ENCODE assay signal across 11 cellular contexts in genomic region chr2:20012032-20012281, GRCh38. TPM values are rescaled to one million over a fixed set of nuclear protein-coding genes. Genes with fewer than 3 reads are reported as not detected.
DNase-seq lines count a peak whose midpoint lies in the region; ATAC-seq, FAIRE-seq and TF ChIP-seq lines count a peak whose summit lies in the region.
"Had no signal": no experiment of that assay in that cellular context is flagged by ENCODE, and none has a peak within 500 bp of the region (broad histone marks: within the 10 kb centered on the region; RNA-seq: fewer than 3 reads in every experiment).

No MANE protein-coding gene starts in this region.

- no peaks in the 10 kb centered on the region for H3K36me3 Mint-ChIP-seq in activated CD8-positive, alpha-beta memory T cell treated with anti-CD3 and anti-CD28 coated beads, Interleukin-2, amount 10 ng/mL, durations not matched to agents 7 days and 5 days
- no peaks in the 10 kb centered on the region for H3K36me3 Mint-ChIP-seq in brain

- intact Hi-C loops in HepG2 (cut with micrococcal nuclease; ENCODE audit: unreplicated experiment) (no loop called here), testis (cut with DNase I; ENCODE audit: low total_unique reads) (loop anchor here (5.0 kb wide), 1 partner anchor 80 kb away; no protein-coding TSS in a partner anchor)

- H3K4me3 ChIP-seq in HepG2 (replicated peaks in 1 of 3; ENCODE audit: insufficient read depth in 1 of 3, low read depth in 2 of 3, low read length in 3 of 3) (peak overlapping the region; percentile 71 to 89 (median 71)), testis (peak overlapping the region; percentile 47 to 50)

- no peaks in the 10 kb centered on the region for H3K9me3 ChIP-seq in HepG2 (ENCODE audit: low read length)
- no peaks in the 10 kb centered on the region for H3K9me3 ChIP-seq in testis

- no peaks in the 10 kb centered on the region for H4K20me1 ChIP-seq in HepG2 (ENCODE audit: insufficient read depth, low read length)

- TF ChIP-seq CTCF in brain (conservative IDR thresholded peaks at IDR 0.05), result no peak
- TF ChIP-seq CTCF in HepG2 (CRISPR knock-in tag; IDR thresholded peaks at IDR 0.05), result no peak
- TF ChIP-seq CTCF in testis (IDR thresholded peaks at IDR 0.05), result no peak
- no peak for TF ChIP-seq CTCF in GM20000 (IDR thresholded peaks at IDR 0.05; ENCODE audit: extremely low read depth, missing control alignments)

- no peak for ATAC-seq in activated CD8-positive, alpha-beta memory T cell treated with anti-CD3 and anti-CD28 coated beads, Interleukin-2, amount 10 ng/mL, durations not matched to agents 7 days and 5 days
- ATAC-seq in HepG2, result peak; percentile 44

- CTCF ChIA-PET in activated CD8-positive, alpha-beta memory T cell treated with anti-CD3 and anti-CD28 coated beads, Interleukin-2, amount 10 ng/mL, durations not matched to agents 7 days and 5 days (lab: Charles Lee), result interaction anchor here (1.1 to 1.7 kb wide), 3 partner anchors 11 to 56 kb away, joined by 4 to 6 read pairs (median 6); no protein-coding TSS in a partner anchor
- CTCF ChIA-PET in HepG2 (lab: Yijun Ruan, JAX; ENCODE audit: low intra/inter-chr PET ratio, low total read pairs), result interaction anchor here (1.4 kb wide), 1 partner anchor 56 kb away, joined by 3 read pairs; no protein-coding TSS in a partner anchor

- in situ Hi-C loops in HepG2 (cut with HindIII; ENCODE audit: extremely low pct_ligation_motif_present, low pct_unique_long_range_greater_than_20kb), result loop anchor here (5.0 kb wide), 1 partner anchor 80 kb away; no protein-coding TSS in a partner anchor

- peak overlapping the region; percentile 72 for H3K27ac ChIP-seq in HepG2 (ENCODE audit: extremely low read length, insufficient read depth, low read length)
- H3K27ac ChIP-seq in testis, result no peak overlapping the region
- H3K27ac ChIP-seq: C4-2B had no signal

- peak overlapping the region; percentile 51 for H2AFZ ChIP-seq in HepG2 (ENCODE audit: low read length)

- H3K4me1 ChIP-seq in HepG2 (ENCODE audit: insufficient read depth, low read length) (peaks cover 90% of the 10 kb centered on the region), testis (no peaks in the 10 kb centered on the region)

- DNase-seq in activated CD8-positive, alpha-beta memory T cell treated with anti-CD3 and anti-CD28 coated beads, Interleukin-2, amount 10 ng/mL, durations not matched to agents 7 days and 5 days, result no peak
- DNase-seq in activated CD8-positive, alpha-beta memory T cell treated with anti-CD3 and anti-CD28 coated beads, Interleukin-2, amount 50 U/mL, for 4 hours, result no peak
- DNase-seq in HepG2 (ENCODE audit: low spot score) (no peak), testis (no peak), GM20000 (ENCODE audit: low spot score) (no peak), NCI-H1417 (lab: John Stamatoyannopoulos, UW) (no peak), germinal center (ENCODE audit: low spot score) (no peak)
- DNase-seq: activated CD4-positive, alpha-beta T cell treated with anti-CD3 and anti-CD28 coated beads, Interleukin-2, amount 50 U/mL, for 1 hour; NCI-H1048 had no signal

- peaks cover 27% of the 10 kb centered on the region for H3K79me2 ChIP-seq in HepG2 (ENCODE audit: insufficient read depth, low read length)

- POLR2A ChIA-PET in HepG2 (lab: Yijun Ruan, JAX), result interaction anchor here (0.8 to 8.9 kb wide), 4 partner anchors 22 to 111 kb away, joined by 3 to 109 read pairs (median 6); partner anchors contain the start of genes LAPTM4A, TTC32 and WDR35

- no peak for TF ChIP-seq RAD21 in HepG2 (CRISPR knock-in tag; IDR thresholded peaks at IDR 0.05)

- H3K4me1 Mint-ChIP-seq in activated CD8-positive, alpha-beta memory T cell treated with anti-CD3 and anti-CD28 coated beads, Interleukin-2, amount 10 ng/mL, durations not matched to agents 7 days and 5 days, result peaks cover 8% of the 10 kb centered on the region
- H3K4me1 Mint-ChIP-seq in brain, result peaks cover 17% of the 10 kb centered on the region

- H3K27ac Mint-ChIP-seq in activated CD8-positive, alpha-beta memory T cell treated with anti-CD3 and anti-CD28 coated beads, Interleukin-2, amount 10 ng/mL, durations not matched to agents 7 days and 5 days, result no peak overlapping the region
- peak overlapping the region in 1 of 5 experiments; percentile 89 for H3K27ac Mint-ChIP-seq in brain

- H3K4me3 Mint-ChIP-seq in activated CD8-positive, alpha-beta memory T cell treated with anti-CD3 and anti-CD28 coated beads, Interleukin-2, amount 10 ng/mL, durations not matched to agents 7 days and 5 days, result peak overlapping the region; percentile 21
- H3K4me3 Mint-ChIP-seq in brain, result peak overlapping the region; percentile 74 to 80 (median 79)

- H3K27me3 Mint-ChIP-seq in activated CD8-positive, alpha-beta memory T cell treated with anti-CD3 and anti-CD28 coated beads, Interleukin-2, amount 10 ng/mL, durations not matched to agents 7 days and 5 days, result peaks cover 62% of the 10 kb centered on the region
- peaks cover 72% of the 10 kb centered on the region for H3K27me3 Mint-ChIP-seq in brain

- BruUV-seq in HepG2 (replicated peaks; lab: Mats Ljungman, UMichigan), result no TSS peak

- H3K27me3 ChIP-seq in HepG2 (ENCODE audit: control insufficient read depth in 1 of 2, insufficient read depth in 2 of 2, low read length in 2 of 2), result no peaks in the 10 kb centered on the region; a peak in 1 of 5 replicates
- H3K27me3 ChIP-seq in testis, result no peaks in the 10 kb centered on the region

- TF ChIP-seq POLR2A in HepG2 (IDR thresholded peaks at IDR 0.05; ENCODE audit: insufficient read depth in 1 of 2, low read depth in 2 of 2, low read length in 2 of 2) (no peak), testis (IDR thresholded peaks at IDR 0.05) (no peak)

- 23% methylated on average over 4 of the region's 4 CpGs for WGBS in HepG2 (ENCODE audit: low lambda C conversion rate)
- WGBS in testis, 2 donors, result 18 to 21% methylated on average over 4 of the region's 4 CpGs

- H3K36me3 ChIP-seq in HepG2 (replicated peaks in 1 of 2; ENCODE audit: control insufficient read depth in 1 of 2, insufficient read depth in 2 of 2, low read length in 2 of 2) (no peaks in the 10 kb centered on the region), testis (ENCODE audit: low read depth, missing control alignments) (no peaks in the 10 kb centered on the region)

- peak overlapping the region; percentile 83 for H3K9ac ChIP-seq in HepG2 (ENCODE audit: insufficient read depth, low read depth, low read length)

- peak overlapping the region; percentile 95 for H3K4me2 ChIP-seq in HepG2 (ENCODE audit: low read depth, low read length)

- TF ChIP-seq EP300 in HepG2 (IDR thresholded peaks at IDR 0.05; ENCODE audit: low read depth in 2 of 2, low read length in 2 of 2), result no peak
- no peak for TF ChIP-seq EP300 in HepG2 (CRISPR knock-in tag; IDR thresholded peaks at IDR 0.05; ENCODE audit: borderline replicate concordance)

- no peaks in the 10 kb centered on the region for H3K9me3 Mint-ChIP-seq in activated CD8-positive, alpha-beta memory T cell treated with anti-CD3 and anti-CD28 coated beads, Interleukin-2, amount 10 ng/mL, durations not matched to agents 7 days and 5 days (ENCODE audit: low read depth)
- peaks cover 6 to 15% (median 11%) of the 10 kb centered on the region in 5 experiments for H3K9me3 Mint-ChIP-seq in brain

- FAIRE-seq in HepG2 (lab: Jason Lieb, UNC), result no peak

RNA-seq across cellular contexts. Expression of gene MATN3, which starts 0.5 kb away (rescaled TPM):
- not detected for total RNA-seq in activated CD8-positive, alpha-beta memory T cell treated with anti-CD3 and anti-CD28 coated beads, Interleukin-2, amount 10 ng/mL, durations not matched to agents 7 days and 5 days
- polyA plus RNA-seq in brain (ENCODE audit: insufficient read depth, low read depth, low replicate concordance) (2.0 TPM), HepG2 (2011; rRNA removed) (191 and 208 TPM in 2 replicates), testis (ENCODE audit: insufficient read depth, low read depth, low replicate concordance) (2.7 TPM)
- total RNA-seq in HepG2 (2016; rRNA removed; fragmentation: Illumina TruSeq; extraction: Trizol) (19.2 and 36.1 TPM in 2 replicates), testis (1 to 10 TPM; 1.9 to 2.1 TPM)
- total RNA-seq in HepG2 (2016; cell fraction: cytosol; rRNA removed; fragmentation: Illumina TruSeq; extraction: Trizol; ENCODE audit: low read depth), result 2.3 and 3.4 TPM in 2 replicates
- total RNA-seq in HepG2 (2016; cell fraction: insoluble cytoplasmic fraction; rRNA removed; fragmentation: Illumina TruSeq; extraction: Trizol), result 16.3 and 36.5 TPM in 2 replicates
- 10.9 and 12.3 TPM in 2 replicates for total RNA-seq in HepG2 (2016; cell fraction: membrane; rRNA removed; fragmentation: Illumina TruSeq; extraction: Trizol)
- total RNA-seq in HepG2 (2016; cell fraction: nucleus; rRNA removed; fragmentation: Illumina TruSeq; extraction: Trizol), result 68.9 and 81.8 TPM in 2 replicates
- 101 and 153 TPM in 2 replicates for polyA plus RNA-seq in HepG2 (2011; cell fraction: cytosol; rRNA removed)
- polyA plus RNA-seq in HepG2 (2011; cell fraction: nucleus; rRNA removed), result 157 and 160 TPM in 2 replicates
- 109 and 194 TPM in 2 replicates for polyA plus RNA-seq in HepG2 (2012)
- 4.3 and 4.6 TPM in 2 replicates for polyA plus RNA-seq in HepG2 (2016; cell fraction: cytosol; fragmentation: Illumina TruSeq; extraction: Trizol; ENCODE audit: low read depth)
- 26.1 and 30.5 TPM in 2 replicates for polyA plus RNA-seq in HepG2 (2016; cell fraction: insoluble cytoplasmic fraction; fragmentation: Illumina TruSeq; extraction: Trizol; ENCODE audit: low read depth)
- polyA plus RNA-seq in HepG2 (2016; cell fraction: membrane; fragmentation: Illumina TruSeq; extraction: Trizol; ENCODE audit: low read depth), result 9.4 and 10.7 TPM in 2 replicates
- polyA plus RNA-seq in HepG2 (2016; cell fraction: nucleus; fragmentation: Illumina TruSeq; extraction: Trizol; ENCODE audit: insufficient read depth, low read depth), result 150 and 151 TPM in 2 replicates
- polyA minus RNA-seq in HepG2 (2011; rRNA and poly(A)+ RNA removed; ENCODE audit: low replicate concordance), result 0.14 and 109 TPM in 2 replicates
- polyA minus RNA-seq in HepG2 (2011; cell fraction: cytosol; rRNA and poly(A)+ RNA removed), result 73.2 and 97.4 TPM in 2 replicates
- polyA minus RNA-seq in HepG2 (2011; cell fraction: nucleus; rRNA and poly(A)+ RNA removed), result 125 and 126 TPM in 2 replicates

RNA-seq across cellular contexts. Expression of gene WDR35, which starts 22.1 kb away (rescaled TPM):
- 1 to 10 TPM; 4.2 to 4.5 TPM for total RNA-seq in activated CD8-positive, alpha-beta memory T cell treated with anti-CD3 and anti-CD28 coated beads, Interleukin-2, amount 10 ng/mL, durations not matched to agents 7 days and 5 days
- polyA plus RNA-seq in brain (ENCODE audit: insufficient read depth, low read depth, low replicate concordance) (6.7 TPM), HepG2 (2011; rRNA removed) (8.2 and 11.1 TPM in 2 replicates), testis (ENCODE audit: insufficient read depth, low read depth, low replicate concordance) (23.6 TPM)
- total RNA-seq in HepG2 (2016; rRNA removed; fragmentation: Illumina TruSeq; extraction: Trizol) (19.6 and 26.6 TPM in 2 replicates), testis (10 to 100 TPM; 18.5 to 24.9 TPM)
- 2.4 and 2.8 TPM in 2 replicates for total RNA-seq in HepG2 (2016; cell fraction: cytosol; rRNA removed; fragmentation: Illumina TruSeq; extraction: Trizol; ENCODE audit: low read depth)
- total RNA-seq in HepG2 (2016; cell fraction: insoluble cytoplasmic fraction; rRNA removed; fragmentation: Illumina TruSeq; extraction: Trizol), result 19.2 and 25.7 TPM in 2 replicates
- 3.2 and 4.5 TPM in 2 replicates for total RNA-seq in HepG2 (2016; cell fraction: membrane; rRNA removed; fragmentation: Illumina TruSeq; extraction: Trizol)
- 30.6 and 31.4 TPM in 2 replicates for total RNA-seq in HepG2 (2016; cell fraction: nucleus; rRNA removed; fragmentation: Illumina TruSeq; extraction: Trizol)
- polyA plus RNA-seq in HepG2 (2011; cell fraction: cytosol; rRNA removed), result 2.8 and 4.0 TPM in 2 replicates
- 17.1 and 18.5 TPM in 2 replicates for polyA plus RNA-seq in HepG2 (2011; cell fraction: nucleus; rRNA removed)
- polyA plus RNA-seq in HepG2 (2012), result 6.4 and 8.8 TPM in 2 replicates
- polyA plus RNA-seq in HepG2 (2016; cell fraction: cytosol; fragmentation: Illumina TruSeq; extraction: Trizol; ENCODE audit: low read depth), result 0.34 and 0.38 TPM in 2 replicates
- polyA plus RNA-seq in HepG2 (2016; cell fraction: insoluble cytoplasmic fraction; fragmentation: Illumina TruSeq; extraction: Trizol; ENCODE audit: low read depth), result 10.8 and 11.7 TPM in 2 replicates
- 0.88 and 1.1 TPM in 2 replicates for polyA plus RNA-seq in HepG2 (2016; cell fraction: membrane; fragmentation: Illumina TruSeq; extraction: Trizol; ENCODE audit: low read depth)
- 35.7 and 36.8 TPM in 2 replicates for polyA plus RNA-seq in HepG2 (2016; cell fraction: nucleus; fragmentation: Illumina TruSeq; extraction: Trizol; ENCODE audit: insufficient read depth, low read depth)
- 4.9 and 7.4 TPM in 2 replicates for polyA minus RNA-seq in HepG2 (2011; rRNA and poly(A)+ RNA removed; ENCODE audit: low replicate concordance)
- 7.1 and 7.9 TPM in 2 replicates for polyA minus RNA-seq in HepG2 (2011; cell fraction: cytosol; rRNA and poly(A)+ RNA removed)
- 37.7 and 50.3 TPM in 2 replicates for polyA minus RNA-seq in HepG2 (2011; cell fraction: nucleus; rRNA and poly(A)+ RNA removed)

RNA-seq across cellular contexts. Expression of gene LAPTM4A, which starts 39.5 kb away (rescaled TPM):
- total RNA-seq in activated CD8-positive, alpha-beta memory T cell treated with anti-CD3 and anti-CD28 coated beads, Interleukin-2, amount 10 ng/mL, durations not matched to agents 7 days and 5 days, result 10 to 100 TPM; 20.5 to 24.1 TPM
- polyA plus RNA-seq in brain (ENCODE audit: insufficient read depth, low read depth, low replicate concordance) (256 TPM), HepG2 (2011; rRNA removed) (491 and 558 TPM in 2 replicates), testis (ENCODE audit: insufficient read depth, low read depth, low replicate concordance) (712 TPM)
- total RNA-seq in HepG2 (2016; rRNA removed; fragmentation: Illumina TruSeq; extraction: Trizol) (82.8 and 116 TPM in 2 replicates), testis (100 to 1,000 TPM; 331 to 431 TPM)
- total RNA-seq in HepG2 (2016; cell fraction: cytosol; rRNA removed; fragmentation: Illumina TruSeq; extraction: Trizol; ENCODE audit: low read depth), result 18.7 and 21.2 TPM in 2 replicates
- total RNA-seq in HepG2 (2016; cell fraction: insoluble cytoplasmic fraction; rRNA removed; fragmentation: Illumina TruSeq; extraction: Trizol), result 83.7 and 119 TPM in 2 replicates
- 35.7 and 39.5 TPM in 2 replicates for total RNA-seq in HepG2 (2016; cell fraction: membrane; rRNA removed; fragmentation: Illumina TruSeq; extraction: Trizol)
- 127 and 144 TPM in 2 replicates for total RNA-seq in HepG2 (2016; cell fraction: nucleus; rRNA removed; fragmentation: Illumina TruSeq; extraction: Trizol)
- 344 and 527 TPM in 2 replicates for polyA plus RNA-seq in HepG2 (2011; cell fraction: cytosol; rRNA removed)
- 114 and 137 TPM in 2 replicates for polyA plus RNA-seq in HepG2 (2011; cell fraction: nucleus; rRNA removed)
- 288 and 349 TPM in 2 replicates for polyA plus RNA-seq in HepG2 (2012)
- 46.6 and 49.9 TPM in 2 replicates for polyA plus RNA-seq in HepG2 (2016; cell fraction: cytosol; fragmentation: Illumina TruSeq; extraction: Trizol; ENCODE audit: low read depth)
- polyA plus RNA-seq in HepG2 (2016; cell fraction: insoluble cytoplasmic fraction; fragmentation: Illumina TruSeq; extraction: Trizol; ENCODE audit: low read depth), result 181 and 190 TPM in 2 replicates
- 62.5 and 62.8 TPM in 2 replicates for polyA plus RNA-seq in HepG2 (2016; cell fraction: membrane; fragmentation: Illumina TruSeq; extraction: Trizol; ENCODE audit: low read depth)
- polyA plus RNA-seq in HepG2 (2016; cell fraction: nucleus; fragmentation: Illumina TruSeq; extraction: Trizol; ENCODE audit: insufficient read depth, low read depth), result 365 and 398 TPM in 2 replicates
- 123 and 176 TPM in 2 replicates for polyA minus RNA-seq in HepG2 (2011; rRNA and poly(A)+ RNA removed; ENCODE audit: low replicate concordance)
- polyA minus RNA-seq in HepG2 (2011; cell fraction: cytosol; rRNA and poly(A)+ RNA removed), result 150 and 184 TPM in 2 replicates
- polyA minus RNA-seq in HepG2 (2011; cell fraction: nucleus; rRNA and poly(A)+ RNA removed), result 93.0 and 135 TPM in 2 replicates
